ENCODE assay signal across 27 cellular contexts in the genomic region with DNA sequence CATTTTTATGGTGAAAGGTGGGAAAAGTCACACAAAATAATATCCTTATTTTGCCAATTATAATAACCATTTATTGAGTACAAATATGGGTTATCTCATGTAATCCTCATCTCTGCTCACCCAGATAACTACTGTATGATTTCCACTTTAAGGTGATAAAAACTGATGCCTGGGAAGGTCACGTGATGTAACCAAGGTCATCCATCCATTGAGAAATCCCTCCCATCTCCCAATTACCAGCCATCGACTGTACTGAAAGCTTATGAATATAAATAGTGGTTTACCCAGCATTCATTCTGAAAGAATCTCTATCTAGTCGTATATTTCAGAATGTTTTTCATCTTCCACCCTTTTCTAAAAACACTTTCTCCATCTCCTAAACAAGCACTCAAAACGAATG.
"Had no signal": no experiment of that assay in that cellular context is flagged by ENCODE, and none has a peak within 500 bp of the region (broad histone marks: within the 10 kb centered on the region; RNA-seq: fewer than 3 reads in every experiment).

No MANE protein-coding gene starts in this region.

- H3K36me3 ChIP-seq: stomach, suprapubic skin, thoracic aorta, thyroid gland, tibial artery, tibial nerve, transverse colon, upper lobe of left lung, upper lobe of right lung, uterus, vagina had no signal

- H3K27me3 ChIP-seq: testis, thyroid gland, upper lobe of left lung, upper lobe of right lung, uterus, vagina had no signal

- H3K4me1 ChIP-seq: stomach, suprapubic skin, testis, thyroid gland, tibial artery, tibial nerve, transverse colon, upper lobe of left lung, upper lobe of right lung, uterus, vagina had no signal

- H3K27ac ChIP-seq: stomach, suprapubic skin, testis, thoracic aorta, thyroid gland, tibial artery, tibial nerve, transverse colon, upper lobe of left lung, upper lobe of right lung, uterus, vagina had no signal

- FAIRE-seq: urothelium cell line had no signal

- DNase-seq: stimulated activated CD4-positive, alpha-beta T cell treated with anti-CD3 and anti-CD28 coated beads, Interleukin-2, amount 100 ng/mL, for 48 hours; stimulated activated CD4-positive, alpha-beta T cell treated with anti-CD3 and anti-CD28 coated beads, Interleukin-4, amount 100 ng/mL, for 1 hour; stimulated activated CD4-positive, alpha-beta T cell treated with anti-CD3 and anti-CD28 coated beads, Interleukin-4, amount 100 ng/mL, for 24 hours; stimulated activated CD4-positive, alpha-beta T cell treated with anti-CD3 and anti-CD28 coated beads, Interleukin-4, amount 100 ng/mL, for 4 hours; stimulated activated CD8-positive, alpha-beta memory T cell treated with anti-CD3 and anti-CD28 coated beads, Interleukin-4, amount 100 ng/mL, for 48 hours; stimulated activated naive B cell treated with anti-CD40 and anti-IgM and Interleukin-4, amounts not matched to agents 10 μg/mL and 1 μg/mL and 100 μg/mL, for 72 hours; stimulated activated naive CD4-positive, alpha-beta T cell; stimulated activated naive CD4-positive, alpha-beta T cell treated with Interleukin-2 at 50 U/mL for 16 hours; stimulated activated naive CD8-positive, alpha-beta T cell treated with anti-CD3 and anti-CD28 coated beads, Interleukin-15, amount 100 ng/mL, for 72 hours; stimulated activated naive CD8-positive, alpha-beta T cell treated with anti-CD3 and anti-CD28 coated beads, Interleukin-15, Interleukin-2, amounts not matched to agents 100 U/mL and 50 U/mL, for 24 hours; stomach; substantia nigra; testis; thyroid gland; tibial artery; transverse colon; trophoblast cell; upper lobe of left lung; upper lobe of right lung; uterus had no signal

- ATAC-seq: stimulated activated effector memory CD8-positive, alpha-beta T cell treated with anti-CD3 and anti-CD28 coated beads, Interleukin-12 subunit alpha, Interleukin-12 subunit beta, amount 100 ng/mL, for 72 hours; stimulated activated memory B cell treated with anti-CD40 and anti-IgM and Interleukin-4, amounts not matched to agents 10 μg/mL and 1 μg/mL and 100 μg/mL, for 72 hours; stimulated activated naive B cell treated with anti-CD40 and anti-IgM and Interleukin-4, amounts not matched to agents 10 μg/mL and 1 μg/mL and 100 μg/mL, for 72 hours; stimulated activated naive CD8-positive, alpha-beta T cell treated with anti-CD3 and anti-CD28 coated beads, Interleukin-15, amount 100 ng/mL, for 72 hours; stimulated activated naive CD8-positive, alpha-beta T cell treated with anti-CD3 and anti-CD28 coated beads, Interleukin-15, Interleukin-2, amounts not matched to agents 100 U/mL and 50 U/mL, for 24 hours; upper lobe of right lung had no signal

- H3K4me3 ChIP-seq: stomach, suprapubic skin, testis, thoracic aorta, thyroid gland, tibial artery, tibial nerve, transverse colon, upper lobe of left lung, upper lobe of right lung, uterus, vagina had no signal

- H3K9me3 ChIP-seq: stomach, suprapubic skin, testis, thoracic aorta, thyroid gland, tibial artery, tibial nerve, transverse colon, upper lobe of left lung, upper lobe of right lung, uterus, vagina had no signal
